ENCODE assay signal across 10 cellular contexts in genomic region chr1:47416319-47417128, GRCh38. TPM values are rescaled to one million over a fixed set of nuclear protein-coding genes. Genes with fewer than 3 reads are reported as not detected.
A peak's percentile ranks its signal among the peaks of the same experiment; 100 is the strongest.
DNase-seq lines count a peak whose midpoint lies in the region; ATAC-seq, FAIRE-seq and TF ChIP-seq lines count a peak whose summit lies in the region.
"Had no signal": no experiment of that assay in that cellular context is flagged by ENCODE, and none has a peak within 500 bp of the region (broad histone marks: within the 10 kb centered on the region; RNA-seq: fewer than 3 reads in every experiment).

No MANE protein-coding gene starts in this region.

- peak; percentile 35 for ATAC-seq in effector memory CD8-positive, alpha-beta T cell (replicated peaks)
- ATAC-seq in HG03469 (IDR thresholded peaks at IDR 0.05; ENCODE audit: unreplicated experiment), result no peak
- ATAC-seq: GM12878 had no signal

- no peaks in the 10 kb centered on the region for H3K9me3 Mint-ChIP-seq in effector memory CD8-positive, alpha-beta T cell
- H3K9me3 Mint-ChIP-seq in neural crest cell, result no peaks in the 10 kb centered on the region

- H3K27me3 Mint-ChIP-seq in effector memory CD8-positive, alpha-beta T cell, result peaks cover 43 to 58% of the 10 kb centered on the region in 2 donors
- peaks cover 78% of the 10 kb centered on the region for H3K27me3 Mint-ChIP-seq in neural crest cell (ENCODE audit: low read depth)

- H3K4me3 Mint-ChIP-seq in effector memory CD8-positive, alpha-beta T cell, result peak overlapping the region; percentile 61 to 64
- peak overlapping the region; percentile 67 for H3K4me3 Mint-ChIP-seq in neural crest cell

- peak; percentile 37 for DNase-seq in DMS153 treated with DMSO at 0.1 percent for 48 hours (lab: John Stamatoyannopoulos, UW; ENCODE audit: unreplicated experiment)
- DNase-seq in NCI-H345 treated with DMSO at 0.1 percent for 48 hours (lab: John Stamatoyannopoulos, UW; ENCODE audit: unreplicated experiment), result peak; percentile 9
- no peak for DNase-seq in effector memory CD8-positive, alpha-beta T cell
- no peak for DNase-seq in neural crest cell (ENCODE audit: low read depth, low spot score)
- DNase-seq in GM10266 (ENCODE audit: extremely low spot score), result no peak
- DNase-seq in HTR-8/SVneo (ENCODE audit: insufficient read length, low spot score), result no peak
- DNase-seq: NCI-H2107 had no signal

- FAIRE-seq in HTR-8/SVneo (lab: Jason Lieb, UNC), result no peak
- FAIRE-seq: GM12878 had no signal

- TF ChIP-seq CTCF in neural crest cell (conservative IDR thresholded peaks at IDR 0.05) (no peak), GM10266 (IDR thresholded peaks at IDR 0.05; ENCODE audit: control insufficient read depth, insufficient read depth, low read depth, missing control alignments) (no peak)

- no peaks in the 10 kb centered on the region for H3K36me3 Mint-ChIP-seq in effector memory CD8-positive, alpha-beta T cell (ENCODE audit: insufficient read depth)
- no peaks in the 10 kb centered on the region for H3K36me3 Mint-ChIP-seq in neural crest cell (ENCODE audit: low read depth)

- H3K4me1 Mint-ChIP-seq in effector memory CD8-positive, alpha-beta T cell (ENCODE audit: low read depth in 2 of 2), result peaks cover 6 to 8% of the 10 kb centered on the region in 2 donors
- no peaks in the 10 kb centered on the region for H3K4me1 Mint-ChIP-seq in neural crest cell

- no peak overlapping the region for H3K27ac Mint-ChIP-seq in effector memory CD8-positive, alpha-beta T cell
- no peak overlapping the region for H3K27ac Mint-ChIP-seq in neural crest cell (ENCODE audit: unreplicated experiment)

RNA-seq across cellular contexts. Expression of gene FOXE3, which starts 0.4 kb away (rescaled TPM):
- total RNA-seq in neural crest cell, result 0.35 TPM in 1 of 2 replicates, not detected in the other
- total RNA-seq: activated CD8-positive, alpha-beta memory T cell treated with anti-CD3 and anti-CD28 coated beads for 36 hours; GM12878 had no signal

RNA-seq across cellular contexts. Expression of gene FOXD2, which starts 21.3 kb away (rescaled TPM):
- 17.3 and 19.4 TPM in 2 replicates for total RNA-seq in neural crest cell

Comparison
In these comparisons a context has a peak if more than half of its experiments do, and no peak if none do; other contexts are left out.
1. DNase-seq: peak in DMS153 treated with DMSO at 0.1 percent for 48 hours (single experiment) and NCI-H345 treated with DMSO at 0.1 percent for 48 hours (single experiment); none in effector memory CD8-positive, alpha-beta T cell (0 of 3), neural crest cell (single experiment), GM10266 (single experiment) and HTR-8/SVneo (single experiment).